In the genomic region with DNA sequence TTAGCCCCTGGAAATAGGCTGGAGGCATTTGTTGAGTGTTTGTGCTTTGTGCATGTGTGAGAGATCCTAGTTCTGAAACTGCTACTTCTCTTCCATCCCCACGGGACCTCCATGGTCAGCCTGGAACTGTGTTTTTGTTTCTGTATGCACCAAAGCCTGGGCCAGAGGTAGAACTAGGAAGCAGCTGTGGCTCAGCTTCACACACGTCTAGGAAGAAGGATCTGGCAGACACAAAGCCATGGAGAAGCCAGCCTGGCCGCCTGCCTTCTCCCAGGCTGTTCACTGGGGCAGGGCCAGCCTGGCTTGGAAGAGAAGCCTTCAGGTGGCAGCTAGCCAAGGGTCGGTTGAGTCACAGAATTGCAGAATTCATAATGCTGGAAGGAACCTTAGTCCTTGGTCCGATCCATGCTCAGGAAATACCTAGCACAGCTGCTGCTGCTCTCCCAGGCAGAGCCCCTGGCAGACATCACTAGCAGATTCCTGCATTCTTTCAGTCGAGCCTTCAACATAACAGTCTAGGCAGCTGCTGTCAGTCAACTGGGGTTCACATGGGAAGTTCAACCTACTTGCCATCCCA, we compare ENCODE assay signal across 8 cellular contexts. TPM values are rescaled to one million over a fixed set of nuclear protein-coding genes. Genes with fewer than 3 reads are reported as not detected.
DNase-seq lines count a peak whose midpoint lies in the region; ATAC-seq and TF ChIP-seq lines count a peak whose summit lies in the region.

No MANE protein-coding gene starts in this region.

- intact Hi-C loops in MCF 10A (cut with micrococcal nuclease): no loop called here

- no peaks in the 10 kb centered on the region for H3K27me3 Mint-ChIP-seq in MCF 10A (ENCODE audit: insufficient read depth, unreplicated experiment)

- POLR2A ChIA-PET in MCF 10A (lab: Yijun Ruan, JAX) (interaction anchor here (0.7 to 1.6 kb wide), 6 partner anchors 9 to 86 kb away, joined by 3 to 5 read pairs (median 3); no protein-coding TSS in a partner anchor), GM10248 (lab: Yijun Ruan, JAX) (no interaction called here)

- no peak for TF ChIP-seq POLR2A in GM18505 (IDR thresholded peaks at IDR 0.05; ENCODE audit: borderline replicate concordance, extremely low read depth, insufficient read depth, insufficient read length)

- CTCF ChIA-PET in MCF 10A (lab: Yijun Ruan, JAX) (interaction anchor here (0.7 to 1.1 kb wide), 2 partner anchors 17 to 29 kb away, joined by 3 read pairs; no protein-coding TSS in a partner anchor), GM10248 (lab: Yijun Ruan, JAX) (interaction anchor here (1.0 to 1.4 kb wide), 3 partner anchors 11 to 17 kb away, joined by 3 to 4 read pairs (median 4); no protein-coding TSS in a partner anchor)

- H3K4me1 ChIP-seq in subcutaneous abdominal adipose tissue (ENCODE audit: control insufficient read depth in 5 of 5, insufficient read depth in 5 of 5, low read length in 5 of 5): peaks cover 14 to 24% (median 24%) of the 10 kb centered on the region in 5 donors

- no peaks in the 10 kb centered on the region for H3K9me3 ChIP-seq in subcutaneous abdominal adipose tissue (ENCODE audit: control insufficient read depth in 5 of 5, low read length in 5 of 5)

- ATAC-seq in GM18505 (IDR thresholded peaks at IDR 0.05; ENCODE audit: unreplicated experiment): no peak

- TF ChIP-seq CTCF in AG10803 (conservative IDR thresholded peaks at IDR 0.05; ENCODE audit: low read length) (no peak), MCF 10A (IDR thresholded peaks at IDR 0.05; ENCODE audit: unreplicated experiment) (no peak), GM10248 (IDR thresholded peaks at IDR 0.05; ENCODE audit: control extremely low read depth, extremely low read depth, low read depth, missing control alignments) (no peak)

- H3K4me3 Mint-ChIP-seq in MCF 10A (ENCODE audit: unreplicated experiment): no peak overlapping the region

- peaks cover 5% of the 10 kb centered on the region for H3K36me3 Mint-ChIP-seq in MCF 10A (ENCODE audit: insufficient read depth, unreplicated experiment)

- H3K4me3 ChIP-seq in AG10803 (ENCODE audit: low read length): no peak overlapping the region
- H3K4me3 ChIP-seq in subcutaneous abdominal adipose tissue (ENCODE audit: low read depth in 1 of 5, low read length in 5 of 5): peak overlapping the region in 2 of 5 donors; percentile 4 to 34

- no peaks in the 10 kb centered on the region for H3K27me3 ChIP-seq in subcutaneous abdominal adipose tissue (ENCODE audit: control insufficient read depth in 5 of 5, insufficient read depth in 4 of 5, low read length in 5 of 5)

- H3K27ac Mint-ChIP-seq in MCF 10A (ENCODE audit: low read depth, unreplicated experiment): peak overlapping the region; percentile 26

- no peaks in the 10 kb centered on the region for H3K36me3 ChIP-seq in subcutaneous abdominal adipose tissue (ENCODE audit: control insufficient read depth in 5 of 5, insufficient read depth in 5 of 5, low read length in 5 of 5)

- H3K27ac ChIP-seq in subcutaneous abdominal adipose tissue (ENCODE audit: low read depth, low read length): peak overlapping the region; percentile 83

- H3K9ac ChIP-seq in subcutaneous abdominal adipose tissue (ENCODE audit: low read length in 5 of 5): peak overlapping the region in 2 of 5 donors; percentile 6 to 56

- no TSS peak for BruUV-seq in MCF 10A (replicated peaks; lab: Mats Ljungman, UMichigan)

- peaks cover 12% of the 10 kb centered on the region for H3K4me1 Mint-ChIP-seq in MCF 10A (ENCODE audit: insufficient read depth, unreplicated experiment)

- H3K9me3 Mint-ChIP-seq in MCF 10A (ENCODE audit: unreplicated experiment): no peaks in the 10 kb centered on the region

- DNase-seq in AG10803 (ENCODE audit: low read depth) (peak; percentile 100), Kasumi-1 (lab: John Stamatoyannopoulos, UW) (peak; percentile 65 to 70), MCF 10A (ENCODE audit: unreplicated experiment) (peak; percentile 99), left kidney (ENCODE audit: low read depth, low spot score) (peak; percentile 32), GM10248 (ENCODE audit: extremely low spot score) (no peak)
- DNase-seq in activated CD4-positive, alpha-beta T cell treated with anti-CD3 and anti-CD28 coated beads, Interleukin-2, amount 50 U/mL, for 4 hours: no peak

RNA-seq across cellular contexts. Expression of a gene that starts 27.0 kb away (rescaled TPM):
- total RNA-seq in MCF 10A (2022): 14.2 and 19.3 TPM in 2 replicates

Comparison
In these comparisons a context has a peak if more than half of its experiments do, and no peak if none do; other contexts are left out.
1. DNase-seq: peak in AG10803 (single experiment), Kasumi-1 (2 of 2), MCF 10A (single experiment) and left kidney (single experiment); none in activated CD4-positive, alpha-beta T cell treated with anti-CD3 and anti-CD28 coated beads, Interleukin-2, amount 50 U/mL, for 4 hours (0 of 2) and GM10248 (single experiment).